Comparison of ENCODE assay signal across 9 cellular contexts in genomic region chr5:112165897-112166737, GRCh38.
A peak's percentile ranks its signal among the peaks of the same experiment; 100 is the strongest.
DNase-seq lines count a peak whose midpoint lies in the region; TF ChIP-seq lines count a peak whose summit lies in the region.
"Had no signal": no experiment of that assay in that cellular context is flagged by ENCODE, and none has a peak within 500 bp of the region (broad histone marks: within the 10 kb centered on the region; RNA-seq: fewer than 3 reads in every experiment).

No MANE protein-coding gene starts in this region.

- H3K4me1 ChIP-seq in BE2C: no peaks in the 10 kb centered on the region; the same call in 1 of the 2 replicates

- H3K9me3 Mint-ChIP-seq in mesothelial cell of epicardium: no peaks in the 10 kb centered on the region

- no peak overlapping the region for H3K27ac ChIP-seq in caudate nucleus (ENCODE audit: low read depth, low read length)
- H3K27ac ChIP-seq: right atrium auricular region had no signal

- TF ChIP-seq RAD21 in Ishikawa (IDR thresholded peaks at IDR 0.05; ENCODE audit: low read depth): no peak

- TF ChIP-seq CTCF in mesothelial cell of epicardium (IDR thresholded peaks at IDR 0.05; ENCODE audit: unreplicated experiment): no peak
- TF ChIP-seq CTCF in BE2C (IDR thresholded peaks at IDR 0.05; ENCODE audit: low read depth, low read length): no peak

- no peaks in the 10 kb centered on the region for H3K27me3 Mint-ChIP-seq in mesothelial cell of epicardium (ENCODE audit: low read depth)

- peaks cover 29% of the 10 kb centered on the region for H3K36me3 Mint-ChIP-seq in mesothelial cell of epicardium

- H3K4me1 Mint-ChIP-seq in mesothelial cell of epicardium: peaks cover 25% of the 10 kb centered on the region

- no peaks in the 10 kb centered on the region for H3K9me3 ChIP-seq in BE2C
- H3K9me3 ChIP-seq: right atrium auricular region had no signal

- DNase-seq in ELF-1 (ENCODE audit: low read depth, low spot score) (peak; percentile 98), cerebellar cortex (ENCODE audit: low spot score) (peak; percentile 52), mesothelial cell of epicardium (ENCODE audit: low spot score in 2 of 2, unreplicated experiment in 2 of 2) (no peak), BE2C (no peak), caudate nucleus (lab: John Stamatoyannopoulos, UW) (no peak)
- DNase-seq in stimulated activated naive CD4-positive, alpha-beta T cell (lab: John Stamatoyannopoulos, UW): no peak
- DNase-seq: NCI-H146 had no signal

- H3K27ac Mint-ChIP-seq in mesothelial cell of epicardium: peak overlapping the region; percentile 61

- no peak overlapping the region for H3K4me3 Mint-ChIP-seq in mesothelial cell of epicardium

- no peak for TF ChIP-seq EP300 in Ishikawa (IDR thresholded peaks at IDR 0.05; ENCODE audit: borderline replicate concordance)

- no peaks in the 10 kb centered on the region for H3K27me3 ChIP-seq in BE2C
- H3K27me3 ChIP-seq: right atrium auricular region had no signal

- peaks cover 52% of the 10 kb centered on the region for H3K36me3 ChIP-seq in BE2C

- no peak overlapping the region for H3K4me3 ChIP-seq in BE2C (ENCODE audit: low read depth, low read length)
- H3K4me3 ChIP-seq: right atrium auricular region had no signal

TF ChIP-seq in Ishikawa, 13 proteins besides CTCF, POLR2A, EP300 and RAD21:
- TF ChIP-seq CEBPB (IDR thresholded peaks at IDR 0.05) (no peak), NFIC (IDR thresholded peaks at IDR 0.05) (no peak), ZBTB7A (IDR thresholded peaks at IDR 0.05; ENCODE audit: low read depth) (no peak), YY1 (IDR thresholded peaks at IDR 0.05; ENCODE audit: low read depth) (no peak), TEAD4 (IDR thresholded peaks at IDR 0.05) (no peak)
- TF ChIP-seq, protein P1, sequence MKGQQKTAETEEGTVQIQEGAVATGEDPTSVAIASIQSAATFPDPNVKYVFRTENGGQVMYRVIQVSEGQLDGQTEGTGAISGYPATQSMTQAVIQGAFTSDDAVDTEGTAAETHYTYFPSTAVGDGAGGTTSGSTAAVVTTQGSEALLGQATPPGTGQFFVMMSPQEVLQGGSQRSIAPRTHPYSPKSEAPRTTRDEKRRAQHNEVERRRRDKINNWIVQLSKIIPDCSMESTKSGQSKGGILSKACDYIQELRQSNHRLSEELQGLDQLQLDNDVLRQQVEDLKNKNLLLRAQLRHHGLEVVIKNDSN (IDR thresholded peaks at IDR 0.05): no peak
- TF ChIP-seq, protein P2, sequence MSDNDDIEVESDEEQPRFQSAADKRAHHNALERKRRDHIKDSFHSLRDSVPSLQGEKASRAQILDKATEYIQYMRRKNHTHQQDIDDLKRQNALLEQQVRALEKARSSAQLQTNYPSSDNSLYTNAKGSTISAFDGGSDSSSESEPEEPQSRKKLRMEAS (IDR thresholded peaks at IDR 0.05): 0 out of 2 replicates have a peak, but pooled peaks have one; percentile 28
TF ChIP-seq in Ishikawa: peak in this region for 1.

Comparison
In these comparisons a context has a peak if more than half of its experiments do, and no peak if none do; other contexts are left out.
1. DNase-seq: peak in ELF-1 (single experiment) and cerebellar cortex (single experiment); none in mesothelial cell of epicardium (0 of 2), stimulated activated naive CD4-positive, alpha-beta T cell (0 of 6), BE2C (single experiment) and caudate nucleus (0 of 61).